1 cellular context compared by ENCODE assay signal in the genomic region with DNA sequence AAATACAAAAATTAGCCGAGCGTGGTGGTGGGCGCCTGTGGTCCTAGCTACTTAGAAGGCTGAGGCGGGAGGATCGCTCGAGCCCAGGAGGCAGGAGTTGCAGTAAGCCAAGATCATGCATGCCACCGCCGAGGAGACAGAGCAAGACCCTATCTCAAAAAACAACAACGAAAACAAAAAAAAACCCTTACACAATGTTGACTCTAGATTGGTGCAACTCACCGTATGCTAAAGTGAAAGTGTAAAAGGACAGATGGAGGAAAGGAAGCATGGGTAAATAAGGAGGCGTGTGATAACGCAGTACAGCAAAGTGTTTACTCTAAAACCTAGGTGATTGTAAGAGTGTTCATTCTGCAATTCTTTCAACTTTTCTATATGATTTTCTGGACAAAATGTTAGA.
TF ChIP-seq lines count a peak whose summit lies in the region.

No MANE protein-coding gene starts in this region.

TF ChIP-seq in HepG2, 621 proteins besides CTCF, POLR2A, EP300 and RAD21 (continued from another document):
- TF ChIP-seq, protein P1, sequence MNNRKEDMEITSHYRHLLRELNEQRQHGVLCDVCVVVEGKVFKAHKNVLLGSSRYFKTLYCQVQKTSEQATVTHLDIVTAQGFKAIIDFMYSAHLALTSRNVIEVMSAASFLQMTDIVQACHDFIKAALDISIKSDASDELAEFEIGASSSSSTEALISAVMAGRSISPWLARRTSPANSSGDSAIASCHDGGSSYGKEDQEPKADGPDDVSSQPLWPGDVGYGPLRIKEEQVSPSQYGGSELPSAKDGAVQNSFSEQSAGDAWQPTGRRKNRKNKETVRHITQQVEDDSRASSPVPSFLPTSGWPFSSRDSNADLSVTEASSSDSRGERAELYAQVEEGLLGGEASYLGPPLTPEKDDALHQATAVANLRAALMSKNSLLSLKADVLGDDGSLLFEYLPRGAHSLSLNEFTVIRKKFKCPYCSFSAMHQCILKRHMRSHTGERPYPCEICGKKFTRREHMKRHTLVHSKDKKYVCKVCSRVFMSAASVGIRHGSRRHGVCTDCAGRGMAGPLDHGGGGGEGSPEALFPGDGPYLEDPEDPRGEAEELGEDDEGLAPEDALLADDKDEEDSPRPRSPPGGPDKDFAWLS (CRISPR knock-in tag; IDR thresholded peaks at IDR 0.05; ENCODE audit: borderline replicate concordance) = no peak
- TF ChIP-seq, protein P2, sequence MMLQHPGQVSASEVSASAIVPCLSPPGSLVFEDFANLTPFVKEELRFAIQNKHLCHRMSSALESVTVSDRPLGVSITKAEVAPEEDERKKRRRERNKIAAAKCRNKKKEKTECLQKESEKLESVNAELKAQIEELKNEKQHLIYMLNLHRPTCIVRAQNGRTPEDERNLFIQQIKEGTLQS (CRISPR knock-in tag; IDR thresholded peaks at IDR 0.05) = no peak
- TF ChIP-seq, protein P3, sequence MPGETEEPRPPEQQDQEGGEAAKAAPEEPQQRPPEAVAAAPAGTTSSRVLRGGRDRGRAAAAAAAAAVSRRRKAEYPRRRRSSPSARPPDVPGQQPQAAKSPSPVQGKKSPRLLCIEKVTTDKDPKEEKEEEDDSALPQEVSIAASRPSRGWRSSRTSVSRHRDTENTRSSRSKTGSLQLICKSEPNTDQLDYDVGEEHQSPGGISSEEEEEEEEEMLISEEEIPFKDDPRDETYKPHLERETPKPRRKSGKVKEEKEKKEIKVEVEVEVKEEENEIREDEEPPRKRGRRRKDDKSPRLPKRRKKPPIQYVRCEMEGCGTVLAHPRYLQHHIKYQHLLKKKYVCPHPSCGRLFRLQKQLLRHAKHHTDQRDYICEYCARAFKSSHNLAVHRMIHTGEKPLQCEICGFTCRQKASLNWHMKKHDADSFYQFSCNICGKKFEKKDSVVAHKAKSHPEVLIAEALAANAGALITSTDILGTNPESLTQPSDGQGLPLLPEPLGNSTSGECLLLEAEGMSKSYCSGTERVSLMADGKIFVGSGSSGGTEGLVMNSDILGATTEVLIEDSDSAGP (CRISPR knock-in tag; IDR thresholded peaks at IDR 0.05; ENCODE audit: borderline replicate concordance) = no peak
- no peak for TF ChIP-seq SP1 (IDR thresholded peaks at IDR 0.05)
- TF ChIP-seq SP1 (CRISPR knock-in tag; IDR thresholded peaks at IDR 0.05) = no peak
- TF ChIP-seq NR1H2 (CRISPR knock-in tag; IDR thresholded peaks at IDR 0.05; ENCODE audit: borderline replicate concordance, low read depth) = no peak
- 0 out of 2 replicates have a peak, but pooled peaks have one; percentile 16 for TF ChIP-seq SOX5 (CRISPR knock-in tag; IDR thresholded peaks at IDR 0.05; ENCODE audit: borderline replicate concordance)
- peak; percentile 56 for TF ChIP-seq CEBPG (CRISPR knock-in tag; IDR thresholded peaks at IDR 0.05)
- TF ChIP-seq FOXA1 (IDR thresholded peaks at IDR 0.05) = no peak
- peak; percentile 68 for TF ChIP-seq FOXA1 (CRISPR knock-in tag; IDR thresholded peaks at IDR 0.05)
- TF ChIP-seq NFYB (CRISPR knock-in tag; IDR thresholded peaks at IDR 0.05) = no peak
- no peak for TF ChIP-seq SOX6 (IDR thresholded peaks at IDR 0.05)
- peak; percentile 24; the same call in 1 of the 2 replicates for TF ChIP-seq SOX6 (CRISPR knock-in tag; IDR thresholded peaks at IDR 0.05)
- no peak for TF ChIP-seq ZFYVE20 (CRISPR knock-in tag; IDR thresholded peaks at IDR 0.05; ENCODE audit: borderline replicate concordance, low read depth)
